In genomic region chr1:218165687-218166088, GRCh38 we compare ENCODE assay signal across 8 cellular contexts.
A peak's percentile ranks its signal among the peaks of the same experiment; 100 is the strongest.
DNase-seq lines count a peak whose midpoint lies in the region; ATAC-seq and TF ChIP-seq lines count a peak whose summit lies in the region.

No MANE protein-coding gene starts in this region.

- ATAC-seq in activated naive CD4-positive, alpha-beta T cell treated with anti-CD3 and anti-CD28 coated beads, Interleukin-2, amount 50 U/mL, for 72 hours = no peak
- no peak for ATAC-seq in thoracic aorta (ENCODE audit: insufficient number of reproducible peaks, low FRiP score, low read depth)
- no peak for ATAC-seq in HG03135 (IDR thresholded peaks at IDR 0.05; ENCODE audit: unreplicated experiment)
- no peak for ATAC-seq in HG03342 (IDR thresholded peaks at IDR 0.05; ENCODE audit: unreplicated experiment)

- H3K36me3 Mint-ChIP-seq in activated naive CD4-positive, alpha-beta T cell treated with anti-CD3 and anti-CD28 coated beads for 36 hours (ENCODE audit: low read depth) = no peaks in the 10 kb centered on the region
- peaks cover 5 to 17% of the 10 kb centered on the region in 2 donors for H3K36me3 Mint-ChIP-seq in activated naive CD4-positive, alpha-beta T cell treated with anti-CD3 and anti-CD28 coated beads, Interleukin-2, amount 50 U/mL, for 72 hours
- H3K36me3 Mint-ChIP-seq in activated CD4-positive, alpha-beta memory T cell treated with anti-CD3 and anti-CD28 coated beads for 36 hours = no peaks in the 10 kb centered on the region

- CTCF ChIA-PET in activated naive CD4-positive, alpha-beta T cell treated with anti-CD3 and anti-CD28 coated beads for 36 hours (lab: Charles Lee) = no interaction called here
- CTCF ChIA-PET in activated CD4-positive, alpha-beta memory T cell treated with anti-CD3 and anti-CD28 coated beads for 36 hours (lab: Charles Lee) = interaction anchor here (0.6 kb wide), 1 partner anchor 28 kb away, joined by 3 read pairs; no protein-coding TSS in a partner anchor

- H3K27me3 ChIP-seq in thoracic aorta (replicated peaks; ENCODE audit: insufficient read depth) = peaks cover 36% of the 10 kb centered on the region

- H3K4me1 Mint-ChIP-seq in activated naive CD4-positive, alpha-beta T cell treated with anti-CD3 and anti-CD28 coated beads for 36 hours (ENCODE audit: low read depth) = peaks cover 15% of the 10 kb centered on the region
- H3K4me1 Mint-ChIP-seq in activated CD4-positive, alpha-beta memory T cell treated with anti-CD3 and anti-CD28 coated beads for 36 hours (ENCODE audit: low read depth) = peaks cover 19% of the 10 kb centered on the region

- peaks cover 51% of the 10 kb centered on the region for H3K27me3 Mint-ChIP-seq in activated naive CD4-positive, alpha-beta T cell treated with anti-CD3 and anti-CD28 coated beads for 36 hours (ENCODE audit: low read depth)
- peaks cover 49% of the 10 kb centered on the region for H3K27me3 Mint-ChIP-seq in activated CD4-positive, alpha-beta memory T cell treated with anti-CD3 and anti-CD28 coated beads for 36 hours

- H3K36me3 ChIP-seq in thoracic aorta = no peaks in the 10 kb centered on the region

- no peak overlapping the region for H3K27ac ChIP-seq in thoracic aorta

- H3K9me3 ChIP-seq in iPS-18c (ENCODE audit: control insufficient read depth, insufficient read depth, low read length) (no peaks in the 10 kb centered on the region), thoracic aorta (no peaks in the 10 kb centered on the region)

- H3K4me3 Mint-ChIP-seq in activated naive CD4-positive, alpha-beta T cell treated with anti-CD3 and anti-CD28 coated beads for 36 hours = peak overlapping the region; percentile 61
- peak overlapping the region; percentile 59 for H3K4me3 Mint-ChIP-seq in activated CD4-positive, alpha-beta memory T cell treated with anti-CD3 and anti-CD28 coated beads for 36 hours

- H3K9me3 Mint-ChIP-seq in activated naive CD4-positive, alpha-beta T cell treated with anti-CD3 and anti-CD28 coated beads for 36 hours = no peaks in the 10 kb centered on the region
- H3K9me3 Mint-ChIP-seq in activated naive CD4-positive, alpha-beta T cell treated with anti-CD3 and anti-CD28 coated beads, Interleukin-2, amount 50 U/mL, for 72 hours = no peaks in the 10 kb centered on the region
- H3K9me3 Mint-ChIP-seq in activated CD4-positive, alpha-beta memory T cell treated with anti-CD3 and anti-CD28 coated beads for 36 hours = no peaks in the 10 kb centered on the region

- H3K4me3 ChIP-seq in iPS-18c (ENCODE audit: insufficient read depth, low read depth, low read length) = peak overlapping the region; percentile 82
- peak overlapping the region; percentile 65 for H3K4me3 ChIP-seq in thoracic aorta

- H3K27ac Mint-ChIP-seq in activated naive CD4-positive, alpha-beta T cell treated with anti-CD3 and anti-CD28 coated beads for 36 hours = no peak overlapping the region
- no peak overlapping the region for H3K27ac Mint-ChIP-seq in activated naive CD4-positive, alpha-beta T cell treated with anti-CD3 and anti-CD28 coated beads, Interleukin-2, amount 50 U/mL, for 72 hours
- no peak overlapping the region for H3K27ac Mint-ChIP-seq in activated CD4-positive, alpha-beta memory T cell treated with anti-CD3 and anti-CD28 coated beads for 36 hours

- POLR2A ChIA-PET in activated CD4-positive, alpha-beta memory T cell treated with anti-CD3 and anti-CD28 coated beads for 36 hours (lab: Charles Lee) = no interaction called here

- H3K4me1 ChIP-seq in thoracic aorta (ENCODE audit: control insufficient read depth in 1 of 2, low read depth in 2 of 2) = peaks cover 9 to 21% of the 10 kb centered on the region in 2 donors

- no peak for DNase-seq in activated naive CD4-positive, alpha-beta T cell treated with anti-CD3 and anti-CD28 coated beads for 36 hours
- DNase-seq in activated naive CD4-positive, alpha-beta T cell treated with anti-CD3 and anti-CD28 coated beads, Interleukin-2, amount 50 U/mL, for 72 hours (ENCODE audit: low spot score in 2 of 2) = no peak
- no peak for DNase-seq in activated CD4-positive, alpha-beta memory T cell treated with anti-CD3 and anti-CD28 coated beads for 36 hours
- no peak for DNase-seq in thoracic aorta (ENCODE audit: low spot score)
- DNase-seq in T-helper 9 cell = no peak

- TF ChIP-seq CTCF in thoracic aorta (IDR thresholded peaks at IDR 0.05) = no peak

- intact Hi-C loops in activated naive CD4-positive, alpha-beta T cell treated with anti-CD3 and anti-CD28 coated beads for 36 hours (cut with micrococcal nuclease) = loop anchor here (10.0 kb wide), 1 partner anchor 411 kb away; no protein-coding TSS in a partner anchor
- intact Hi-C loops in activated CD4-positive, alpha-beta memory T cell treated with anti-CD3 and anti-CD28 coated beads for 36 hours (cut with micrococcal nuclease) = loop anchor here (10.0 kb wide), 1 partner anchor 1031 kb away; no protein-coding TSS in a partner anchor
